ENCODE assay signal across 4 cellular contexts in genomic region chr4:35447474-35447873, GRCh38.
TF ChIP-seq lines count a peak whose summit lies in the region.

No MANE protein-coding gene starts in this region.

TF ChIP-seq in HepG2, 621 proteins besides CTCF, POLR2A, EP300 and RAD21:
- TF ChIP-seq PCBP2 (optimal IDR thresholded peaks at IDR 0.05; ENCODE audit: low read depth, low read length, poor library complexity, severe bottlenecking) (peak; percentile 55), REPIN1 (CRISPR knock-in tag; IDR thresholded peaks at IDR 0.05; ENCODE audit: borderline replicate concordance, low read depth) (no peak)

TF ChIP-seq in HEK293, 187 proteins besides CTCF, POLR2A, EP300 and RAD21:
- TF ChIP-seq ZNF488 (tag by site-specific recombination; IDR thresholded peaks at IDR 0.05): no peak
- TF ChIP-seq ZNF366 (tag by site-specific recombination; conservative IDR thresholded peaks at IDR 0.05): peak; percentile 78

TF ChIP-seq in WTC11, 78 proteins besides CTCF, POLR2A, EP300 and RAD21:
- 0 out of 2 replicates have a peak, but pooled peaks have one; percentile 29 for TF ChIP-seq ZNF512 (CRISPR knock-in tag; IDR thresholded peaks at IDR 0.05; ENCODE audit: borderline replicate concordance)
- no peak for TF ChIP-seq ZNF121 (CRISPR knock-in tag; IDR thresholded peaks at IDR 0.05)

TF ChIP-seq in K562, 482 proteins besides CTCF, POLR2A, EP300 and RAD21:
- TF ChIP-seq COPS2 (conservative IDR thresholded peaks at IDR 0.05): no peak
- TF ChIP-seq ZNF512 (tag; IDR thresholded peaks at IDR 0.05): 0 out of 2 replicates have a peak, but pooled peaks have one; percentile 34
- TF ChIP-seq HEY1 (CRISPR knock-in tag; IDR thresholded peaks at IDR 0.05; ENCODE audit: borderline replicate concordance): no peak
TF ChIP-seq in K562: peak in this region for 1.
